ENCODE assay signal across 1 cellular context in the genomic region with DNA sequence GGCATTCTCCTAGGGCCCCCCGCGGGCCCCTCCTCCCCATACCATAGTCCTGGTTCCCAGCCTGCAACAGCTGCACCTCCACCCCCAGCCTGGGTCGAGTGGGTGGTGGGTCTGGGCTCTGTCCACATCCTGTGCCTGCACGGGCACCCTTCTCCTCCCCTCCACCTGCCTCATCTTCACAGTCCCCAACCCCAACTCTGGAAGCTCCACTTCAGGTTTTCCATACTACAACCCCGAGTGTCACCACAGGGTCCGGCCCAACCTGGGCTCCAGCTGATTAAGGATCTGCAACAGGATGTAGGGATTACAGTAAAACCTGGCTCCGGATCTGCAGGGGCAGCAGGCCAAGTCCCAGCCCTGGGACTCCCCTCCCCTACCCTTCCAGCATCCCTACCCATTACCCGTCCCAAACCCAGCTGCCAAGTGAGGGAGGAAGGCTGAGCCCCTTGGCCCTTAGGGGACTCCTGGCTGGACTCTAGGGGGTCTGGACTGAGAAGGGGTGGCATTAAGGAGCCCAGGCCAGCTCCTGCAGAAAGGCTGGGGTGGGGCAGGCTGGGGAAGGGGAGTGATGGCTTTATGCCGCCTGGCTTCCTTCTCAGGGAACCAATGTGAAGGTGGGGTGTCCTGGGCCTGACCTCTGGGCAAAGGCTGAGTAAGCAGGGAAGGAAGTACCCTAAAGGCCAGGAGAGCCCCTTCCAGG.
A peak's percentile ranks its signal among the peaks of the same experiment; 100 is the strongest.
TF ChIP-seq lines count a peak whose summit lies in the region.

No MANE protein-coding gene starts in this region.

TF ChIP-seq in SK-N-SH, 30 proteins besides CTCF, POLR2A, EP300 and RAD21 (continued from another document):
- TF ChIP-seq USF1 (IDR thresholded peaks at IDR 0.05; ENCODE audit: borderline replicate concordance, low read depth) = no peak
- no peak for TF ChIP-seq NRF1 (IDR thresholded peaks at IDR 0.05; ENCODE audit: low read depth, low read length)
- TF ChIP-seq POLR2AphosphoS5 (IDR thresholded peaks at IDR 0.05; ENCODE audit: low read depth, low read length) = no peak
- no peak for TF ChIP-seq ZBTB33 (IDR thresholded peaks at IDR 0.05; ENCODE audit: borderline replicate concordance, low read depth)
- no peak for TF ChIP-seq FOSL2 (IDR thresholded peaks at IDR 0.05; ENCODE audit: borderline replicate concordance, low read depth)
- TF ChIP-seq EZH2phosphoT487 (IDR thresholded peaks at IDR 0.05; ENCODE audit: borderline replicate concordance, low read depth) = no peak
- no peak for TF ChIP-seq GABPA (IDR thresholded peaks at IDR 0.05; ENCODE audit: low read depth)
- TF ChIP-seq RFX5 (IDR thresholded peaks at IDR 0.05; ENCODE audit: low read length) = peak; percentile 74
- TF ChIP-seq CHD2 (IDR thresholded peaks at IDR 0.05; ENCODE audit: low read length, partially characterized antibody) = peak; percentile 24
- no peak for TF ChIP-seq MXI1 (IDR thresholded peaks at IDR 0.05; ENCODE audit: low read depth, low read length)
- 0 out of 2 replicates have a peak, but pooled peaks have one; percentile 12 for TF ChIP-seq NFIC (IDR thresholded peaks at IDR 0.05; ENCODE audit: borderline replicate concordance)
- no peak for TF ChIP-seq ELF1 (IDR thresholded peaks at IDR 0.05)
- TF ChIP-seq RXRA (IDR thresholded peaks at IDR 0.05; ENCODE audit: borderline replicate concordance, low read depth) = no peak
